Comparison of ENCODE assay signal across 9 cellular contexts in the genomic region with DNA sequence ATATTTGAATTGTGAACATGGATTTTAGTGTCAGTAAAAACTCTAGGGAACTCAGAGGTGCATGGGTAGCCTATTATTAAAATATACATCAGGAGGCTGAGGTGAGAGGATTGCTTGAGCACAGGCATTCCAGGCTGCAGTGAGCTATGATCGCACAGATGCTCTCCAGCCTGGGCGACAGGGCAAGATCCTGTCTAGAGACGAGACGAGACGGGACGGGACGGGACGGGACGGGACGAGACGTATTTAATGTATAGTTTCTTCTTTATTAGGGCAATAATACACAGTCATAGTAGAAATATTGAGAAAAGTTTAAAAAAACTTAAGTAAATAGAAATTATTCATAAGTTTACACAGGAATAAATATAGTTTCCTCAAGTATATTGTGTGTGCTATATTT.
"Had no signal": no experiment of that assay in that cellular context is flagged by ENCODE, and none has a peak within 500 bp of the region (broad histone marks: within the 10 kb centered on the region; RNA-seq: fewer than 3 reads in every experiment).

No MANE protein-coding gene starts in this region.

- DNase-seq: GM23248, GOT3, H7, H9, HCEC 1CT, HFFc6 had no signal

- H3K27ac Mint-ChIP-seq: GM23338, H9, HFFc6 had no signal

- H3K9me3 ChIP-seq: HAP-1 had no signal

- H3K9ac ChIP-seq: GM23248 had no signal

- H2AFZ ChIP-seq: GM23248, GM23338 had no signal

- H3K36me3 ChIP-seq: HAP-1 had no signal

- H3K9me3 Mint-ChIP-seq: GM23338, H9, HFFc6 had no signal

- H3K4me1 ChIP-seq: HAP-1 had no signal

- H3K27ac ChIP-seq: GM23248 had no signal

- H3K4me3 ChIP-seq: GM23248, GM23338, HAP-1 had no signal

- H3K4me3 Mint-ChIP-seq: GM23338, H9, HFFc6 had no signal

- ATAC-seq: GM23338, HCT116 had no signal

- H3K4me2 ChIP-seq: GM23338 had no signal
